ENCODE assay signal across 13 cellular contexts in genomic region chrX:118751950-118752783, GRCh38. TPM values are rescaled to one million over a fixed set of nuclear protein-coding genes. Genes with fewer than 3 reads are reported as not detected.
A peak's percentile ranks its signal among the peaks of the same experiment; 100 is the strongest.
DNase-seq lines count a peak whose midpoint lies in the region; ATAC-seq and TF ChIP-seq lines count a peak whose summit lies in the region.
"Had no signal": no experiment of that assay in that cellular context is flagged by ENCODE, and none has a peak within 500 bp of the region (broad histone marks: within the 10 kb centered on the region; RNA-seq: fewer than 3 reads in every experiment).

No MANE protein-coding gene starts in this region.

- no peak overlapping the region for H3K4me3 Mint-ChIP-seq in Calu3 (ENCODE audit: low read depth, unreplicated experiment)
- H3K4me3 Mint-ChIP-seq: stimulated activated effector memory CD8-positive, alpha-beta T cell treated with anti-CD3 and anti-CD28 coated beads, Interleukin-12 subunit alpha, Interleukin-12 subunit beta, amount 100 ng/mL, for 72 hours had no signal

- intact Hi-C loops in lower lobe of right lung (cut with DNase I) = no loop called here
- intact Hi-C loops in Calu3 (cut with micrococcal nuclease; ENCODE audit: unreplicated experiment) = no loop called here

- DNase-seq in lower lobe of right lung (no peak), NCI-H510A treated with DMSO at 0.1 percent for 48 hours (lab: John Stamatoyannopoulos, UW) (no peak), midbrain (lab: John Stamatoyannopoulos, UW) (no peak), Calu3 (no peak)
- DNase-seq: amygdala, heart right ventricle, NCI-H1105 treated with DMSO at 0.1 percent for 48 hours had no signal

- no peak overlapping the region for H3K4me3 ChIP-seq in lower lobe of right lung
- H3K4me3 ChIP-seq: heart right ventricle had no signal

- no peaks in the 10 kb centered on the region for H3K27me3 ChIP-seq in lower lobe of right lung (ENCODE audit: low read depth)

- no TSS peak for BruUV-seq in Calu3 (replicated peaks; lab: Mats Ljungman, UMichigan)

- no peaks in the 10 kb centered on the region for H3K9me3 ChIP-seq in lower lobe of right lung
- H3K9me3 ChIP-seq: heart right ventricle had no signal

- H3K27me3 Mint-ChIP-seq in Calu3 (ENCODE audit: unreplicated experiment) = no peaks in the 10 kb centered on the region

- H3K36me3 Mint-ChIP-seq in Calu3 (ENCODE audit: insufficient read depth, unreplicated experiment) = peaks cover 16% of the 10 kb centered on the region
- H3K36me3 Mint-ChIP-seq: stimulated activated effector memory CD8-positive, alpha-beta T cell treated with anti-CD3 and anti-CD28 coated beads, Interleukin-12 subunit alpha, Interleukin-12 subunit beta, amount 100 ng/mL, for 72 hours had no signal

- no peaks in the 10 kb centered on the region for H3K9me3 Mint-ChIP-seq in Calu3 (ENCODE audit: low read depth, unreplicated experiment)
- H3K9me3 Mint-ChIP-seq: stimulated activated effector memory CD8-positive, alpha-beta T cell treated with anti-CD3 and anti-CD28 coated beads, Interleukin-12 subunit alpha, Interleukin-12 subunit beta, amount 100 ng/mL, for 72 hours had no signal

- TF ChIP-seq CTCF in lower lobe of right lung (IDR thresholded peaks at IDR 0.05) (no peak), Calu3 (IDR thresholded peaks at IDR 0.05; ENCODE audit: unreplicated experiment) (no peak)

- peaks cover 20% of the 10 kb centered on the region for H3K36me3 ChIP-seq in lower lobe of right lung

- no peak overlapping the region for H3K27ac Mint-ChIP-seq in Calu3 (ENCODE audit: unreplicated experiment)
- H3K27ac Mint-ChIP-seq: stimulated activated effector memory CD8-positive, alpha-beta T cell treated with anti-CD3 and anti-CD28 coated beads, Interleukin-12 subunit alpha, Interleukin-12 subunit beta, amount 100 ng/mL, for 72 hours had no signal

- no peaks in the 10 kb centered on the region for H3K4me1 Mint-ChIP-seq in Calu3 (ENCODE audit: low read depth, unreplicated experiment)
- H3K4me1 Mint-ChIP-seq: stimulated activated effector memory CD8-positive, alpha-beta T cell treated with anti-CD3 and anti-CD28 coated beads, Interleukin-12 subunit alpha, Interleukin-12 subunit beta, amount 100 ng/mL, for 72 hours had no signal

- no peak overlapping the region for H3K27ac ChIP-seq in lower lobe of right lung
- H3K27ac ChIP-seq: parathyroid adenoma had no signal

- CTCF ChIA-PET in Calu3 (lab: Charles Lee) = no interaction called here

- H3K4me1 ChIP-seq in lower lobe of right lung = no peaks in the 10 kb centered on the region
- H3K4me1 ChIP-seq: parathyroid adenoma had no signal

- ATAC-seq in GM18870 (IDR thresholded peaks at IDR 0.05; ENCODE audit: unreplicated experiment) (peak; percentile 86), HG02588 (IDR thresholded peaks at IDR 0.05; ENCODE audit: unreplicated experiment) (peak; percentile 82), HG03571 (IDR thresholded peaks at IDR 0.05; ENCODE audit: unreplicated experiment) (peak; percentile 82), lower lobe of right lung (peak; percentile 47 to 66), SK-N-SH treated with all-trans-retinoic acid at 6 μM for 48 hours (no peak)
- ATAC-seq: heart right ventricle; stimulated activated effector memory CD8-positive, alpha-beta T cell treated with anti-CD3 and anti-CD28 coated beads, Interleukin-12 subunit alpha, Interleukin-12 subunit beta, amount 100 ng/mL, for 72 hours had no signal

TF ChIP-seq in SK-N-SH treated with all-trans-retinoic acid at 6 μM for 48 hours, 23 proteins besides CTCF, POLR2A, EP300 and RAD21:
- TF ChIP-seq OSR1 (CRISPR knock-in tag; IDR thresholded peaks at IDR 0.05) (no peak), ZFP3 (CRISPR knock-in tag; IDR thresholded peaks at IDR 0.05) (no peak), SNAI2 (CRISPR knock-in tag; IDR thresholded peaks at IDR 0.05) (no peak), ZNF70 (CRISPR knock-in tag; IDR thresholded peaks at IDR 0.05) (no peak), BACH2 (CRISPR knock-in tag; IDR thresholded peaks at IDR 0.05; ENCODE audit: borderline replicate concordance) (no peak), PATZ1 (CRISPR knock-in tag; IDR thresholded peaks at IDR 0.05; ENCODE audit: borderline replicate concordance) (no peak), TOX (CRISPR knock-in tag; IDR thresholded peaks at IDR 0.05; ENCODE audit: borderline replicate concordance) (no peak)
- TF ChIP-seq, protein P1, sequence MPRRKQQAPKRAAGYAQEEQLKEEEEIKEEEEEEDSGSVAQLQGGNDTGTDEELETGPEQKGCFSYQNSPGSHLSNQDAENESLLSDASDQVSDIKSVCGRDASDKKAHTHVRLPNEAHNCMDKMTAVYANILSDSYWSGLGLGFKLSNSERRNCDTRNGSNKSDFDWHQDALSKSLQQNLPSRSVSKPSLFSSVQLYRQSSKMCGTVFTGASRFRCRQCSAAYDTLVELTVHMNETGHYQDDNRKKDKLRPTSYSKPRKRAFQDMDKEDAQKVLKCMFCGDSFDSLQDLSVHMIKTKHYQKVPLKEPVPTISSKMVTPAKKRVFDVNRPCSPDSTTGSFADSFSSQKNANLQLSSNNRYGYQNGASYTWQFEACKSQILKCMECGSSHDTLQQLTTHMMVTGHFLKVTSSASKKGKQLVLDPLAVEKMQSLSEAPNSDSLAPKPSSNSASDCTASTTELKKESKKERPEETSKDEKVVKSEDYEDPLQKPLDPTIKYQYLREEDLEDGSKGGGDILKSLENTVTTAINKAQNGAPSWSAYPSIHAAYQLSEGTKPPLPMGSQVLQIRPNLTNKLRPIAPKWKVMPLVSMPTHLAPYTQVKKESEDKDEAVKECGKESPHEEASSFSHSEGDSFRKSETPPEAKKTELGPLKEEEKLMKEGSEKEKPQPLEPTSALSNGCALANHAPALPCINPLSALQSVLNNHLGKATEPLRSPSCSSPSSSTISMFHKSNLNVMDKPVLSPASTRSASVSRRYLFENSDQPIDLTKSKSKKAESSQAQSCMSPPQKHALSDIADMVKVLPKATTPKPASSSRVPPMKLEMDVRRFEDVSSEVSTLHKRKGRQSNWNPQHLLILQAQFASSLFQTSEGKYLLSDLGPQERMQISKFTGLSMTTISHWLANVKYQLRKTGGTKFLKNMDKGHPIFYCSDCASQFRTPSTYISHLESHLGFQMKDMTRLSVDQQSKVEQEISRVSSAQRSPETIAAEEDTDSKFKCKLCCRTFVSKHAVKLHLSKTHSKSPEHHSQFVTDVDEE (CRISPR knock-in tag; IDR thresholded peaks at IDR 0.05) = no peak
- TF ChIP-seq, protein P2, sequence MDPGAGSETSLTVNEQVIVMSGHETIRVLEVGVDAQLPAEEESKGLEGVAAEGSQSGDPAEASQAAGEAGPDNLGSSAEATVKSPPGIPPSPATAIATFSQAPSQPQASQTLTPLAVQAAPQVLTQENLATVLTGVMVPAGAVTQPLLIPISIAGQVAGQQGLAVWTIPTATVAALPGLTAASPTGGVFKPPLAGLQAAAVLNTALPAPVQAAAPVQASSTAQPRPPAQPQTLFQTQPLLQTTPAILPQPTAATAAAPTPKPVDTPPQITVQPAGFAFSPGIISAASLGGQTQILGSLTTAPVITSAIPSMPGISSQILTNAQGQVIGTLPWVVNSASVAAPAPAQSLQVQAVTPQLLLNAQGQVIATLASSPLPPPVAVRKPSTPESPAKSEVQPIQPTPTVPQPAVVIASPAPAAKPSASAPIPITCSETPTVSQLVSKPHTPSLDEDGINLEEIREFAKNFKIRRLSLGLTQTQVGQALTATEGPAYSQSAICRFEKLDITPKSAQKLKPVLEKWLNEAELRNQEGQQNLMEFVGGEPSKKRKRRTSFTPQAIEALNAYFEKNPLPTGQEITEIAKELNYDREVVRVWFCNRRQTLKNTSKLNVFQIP (CRISPR knock-in tag; IDR thresholded peaks at IDR 0.05; ENCODE audit: borderline replicate concordance, low read depth) = no peak
- TF ChIP-seq, protein P3, sequence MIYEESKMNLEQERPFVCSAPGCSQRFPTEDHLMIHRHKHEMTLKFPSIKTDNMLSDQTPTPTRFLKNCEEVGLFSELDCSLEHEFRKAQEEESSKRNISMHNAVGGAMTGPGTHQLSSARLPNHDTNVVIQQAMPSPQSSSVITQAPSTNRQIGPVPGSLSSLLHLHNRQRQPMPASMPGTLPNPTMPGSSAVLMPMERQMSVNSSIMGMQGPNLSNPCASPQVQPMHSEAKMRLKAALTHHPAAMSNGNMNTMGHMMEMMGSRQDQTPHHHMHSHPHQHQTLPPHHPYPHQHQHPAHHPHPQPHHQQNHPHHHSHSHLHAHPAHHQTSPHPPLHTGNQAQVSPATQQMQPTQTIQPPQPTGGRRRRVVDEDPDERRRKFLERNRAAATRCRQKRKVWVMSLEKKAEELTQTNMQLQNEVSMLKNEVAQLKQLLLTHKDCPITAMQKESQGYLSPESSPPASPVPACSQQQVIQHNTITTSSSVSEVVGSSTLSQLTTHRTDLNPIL (CRISPR knock-in tag; IDR thresholded peaks at IDR 0.05; ENCODE audit: low read depth) = no peak

RNA-seq across cellular contexts. Expression of gene IL13RA1, which starts 24.8 kb away (rescaled TPM):
- 84.0 TPM for total RNA-seq in lower lobe of right lung
- 60.4 and 67.8 TPM in 2 replicates for total RNA-seq in Calu3 (2022)
